ENCODE assay signal across 15 cellular contexts in the genomic region with DNA sequence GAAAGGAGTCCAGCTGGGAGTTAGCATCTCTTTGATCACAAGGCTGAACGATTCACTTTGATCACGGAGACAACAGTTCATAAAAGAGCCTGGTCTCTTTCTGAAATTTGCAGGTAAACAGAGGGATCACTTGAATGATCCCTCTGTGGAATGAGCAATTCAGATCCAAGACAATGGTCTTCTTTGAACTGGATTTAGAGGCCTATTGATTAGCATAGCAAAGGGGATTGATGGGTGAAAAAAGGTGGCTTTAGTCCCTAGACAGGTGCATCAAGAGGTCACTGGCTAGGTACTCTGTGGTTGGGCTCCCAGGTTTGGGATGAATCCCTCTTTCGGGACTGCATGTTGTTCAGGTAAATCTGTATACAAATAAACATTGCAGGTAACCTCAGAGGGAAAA.
A peak's percentile ranks its signal among the peaks of the same experiment; 100 is the strongest.
DNase-seq lines count a peak whose midpoint lies in the region; ATAC-seq and TF ChIP-seq lines count a peak whose summit lies in the region.
"Had no signal": no experiment of that assay in that cellular context is flagged by ENCODE, and none has a peak within 500 bp of the region (broad histone marks: within the 10 kb centered on the region; RNA-seq: fewer than 3 reads in every experiment).

No MANE protein-coding gene starts in this region.

- no peak overlapping the region for H3K27ac Mint-ChIP-seq in neural progenitor cell
- H3K27ac Mint-ChIP-seq: CD4-positive, alpha-beta T cell had no signal

- no peaks in the 10 kb centered on the region for H3K36me3 Mint-ChIP-seq in neural progenitor cell

- no peaks in the 10 kb centered on the region for H3K79me2 ChIP-seq in neural progenitor cell (ENCODE audit: low read depth)

- peaks cover 18% of the 10 kb centered on the region for H3K27me3 ChIP-seq in NT2/D1 (ENCODE audit: insufficient read depth, insufficient read length)
- H3K27me3 ChIP-seq in neural progenitor cell: peaks cover 65% of the 10 kb centered on the region
- no peaks in the 10 kb centered on the region for H3K27me3 ChIP-seq in esophagus muscularis mucosa

- H3K4me2 ChIP-seq in neural progenitor cell: peak overlapping the region; percentile 40
- H3K4me2 ChIP-seq: KMS-11 had no signal

- no peak for TF ChIP-seq EP300 in esophagus muscularis mucosa (IDR thresholded peaks at IDR 0.05)

- H3F3A ChIP-seq in neural progenitor cell (ENCODE audit: low read depth): no peaks in the 10 kb centered on the region

- WGBS in esophagus muscularis mucosa: 70% methylated on average over 3 of the region's 3 CpGs

- H3K9me3 Mint-ChIP-seq in neural progenitor cell: peaks cover 8% of the 10 kb centered on the region
- H3K9me3 Mint-ChIP-seq: CD4-positive, alpha-beta T cell had no signal

- no peak for ATAC-seq in GM21786 (IDR thresholded peaks at IDR 0.05; ENCODE audit: unreplicated experiment)
- ATAC-seq in HG02970 (IDR thresholded peaks at IDR 0.05; ENCODE audit: low FRiP score, unreplicated experiment): no peak

- no peak overlapping the region for H2AFZ ChIP-seq in neural progenitor cell (replicated peaks)

- H3K27ac ChIP-seq in neural progenitor cell (no peak overlapping the region), esophagus muscularis mucosa (replicated peaks in 1 of 4) (no peak overlapping the region)
- H3K27ac ChIP-seq: KMS-11 had no signal

- H3K9ac ChIP-seq in NT2/D1 (ENCODE audit: insufficient read length, low read depth): no peak overlapping the region
- H3K9ac ChIP-seq in neural progenitor cell: no peak overlapping the region
- H3K9ac ChIP-seq: KMS-11 had no signal

- peaks cover 19% of the 10 kb centered on the region for H3K4me1 Mint-ChIP-seq in neural progenitor cell

- H3K36me3 ChIP-seq in NT2/D1 (ENCODE audit: insufficient read depth, insufficient read length, low read length) (no peaks in the 10 kb centered on the region), neural progenitor cell (no peaks in the 10 kb centered on the region), esophagus muscularis mucosa (no peaks in the 10 kb centered on the region)

- H3K4me1 ChIP-seq in NT2/D1 (ENCODE audit: insufficient read depth, insufficient read length) (no peaks in the 10 kb centered on the region), neural progenitor cell (peaks cover 14% of the 10 kb centered on the region), esophagus muscularis mucosa (peaks cover 0 to 7% (median 0%) of the 10 kb centered on the region in 4 donors)

- TF ChIP-seq POLR2A in esophagus muscularis mucosa (IDR thresholded peaks at IDR 0.05; ENCODE audit: low read depth): no peak

- no peaks in the 10 kb centered on the region for H4K20me1 ChIP-seq in neural progenitor cell (ENCODE audit: low read depth)

- DNase-seq in ELF-1 (ENCODE audit: low read depth, low spot score) (peak; percentile 44), NT2/D1 (ENCODE audit: low read depth, low spot score) (peak; percentile 39), iPS DF 4.7 (ENCODE audit: extremely low read depth, low spot score) (peak; percentile 9), neural progenitor cell (ENCODE audit: low spot score) (peak; percentile 7), esophagus muscularis mucosa (ENCODE audit: extremely low spot score) (no peak)
- DNase-seq: ACHN; C1 segment of cervical spinal cord; Calu3; CD4-positive, alpha-beta T cell; DMS 273 treated with DMSO at 0.1 percent for 48 hours; DMS79; H9 had no signal

- no peak overlapping the region for H3K4me3 Mint-ChIP-seq in neural progenitor cell
- H3K4me3 Mint-ChIP-seq: CD4-positive, alpha-beta T cell; H9 had no signal

- H3K27me3 Mint-ChIP-seq in neural progenitor cell (ENCODE audit: insufficient read depth, low read depth): peaks cover 6% of the 10 kb centered on the region
- H3K27me3 Mint-ChIP-seq: CD4-positive, alpha-beta T cell had no signal

- TF ChIP-seq CTCF in neural progenitor cell (IDR thresholded peaks at IDR 0.05): no peak
- TF ChIP-seq CTCF in esophagus muscularis mucosa (IDR thresholded peaks at IDR 0.05): no peak

- H3K4me3 ChIP-seq in NT2/D1 (ENCODE audit: insufficient read length, low read depth) (no peak overlapping the region), neural progenitor cell (no peak overlapping the region), esophagus muscularis mucosa (no peak overlapping the region)

- intact Hi-C loops in esophagus muscularis mucosa (cut with DNase I): no loop called here

- H3K9me3 ChIP-seq in NT2/D1 (ENCODE audit: insufficient read depth, low read length) (peaks cover 4% of the 10 kb centered on the region; the same call in 1 of the 2 replicates), neural progenitor cell (ENCODE audit: low read depth) (no peaks in the 10 kb centered on the region), esophagus muscularis mucosa (no peaks in the 10 kb centered on the region)
